In genomic region chr1:158154501-158154900, GRCh38 we compare ENCODE assay signal across 19 cellular contexts. TPM values are rescaled to one million over a fixed set of nuclear protein-coding genes. Genes with fewer than 3 reads are reported as not detected.
"Had no signal": no experiment of that assay in that cellular context is flagged by ENCODE, and none has a peak within 500 bp of the region (broad histone marks: within the 10 kb centered on the region; RNA-seq: fewer than 3 reads in every experiment).

No MANE protein-coding gene starts in this region.

- ATAC-seq: activated T-cell treated with anti-CD3 and anti-CD28 coated beads, Interleukin-2, amount 50 U/mL, for 4 hours; left ventricle myocardium superior; upper lobe of right lung had no signal

- H3K27ac Mint-ChIP-seq: activated naive CD4-positive, alpha-beta T cell treated with anti-CD3 and anti-CD28 coated beads for 36 hours had no signal

- H3K36me3 ChIP-seq: brain microvascular endothelial cell, colonic mucosa, upper lobe of right lung had no signal

- H3K4me3 Mint-ChIP-seq: activated naive CD4-positive, alpha-beta T cell treated with anti-CD3 and anti-CD28 coated beads for 36 hours; activated T-cell treated with anti-CD3 and anti-CD28 coated beads, Interleukin-2, amount 50 U/mL, for 4 hours; central memory CD8-positive, alpha-beta T cell had no signal

- DNase-seq: activated CD4-positive, alpha-beta T cell treated with anti-CD3 and anti-CD28 coated beads, Interleukin-2, amount 50 U/mL, for 1 hour; activated CD4-positive, CD25-positive, alpha-beta regulatory T cell treated with anti-CD3 and anti-CD28 coated beads, Interleukin-2, amount 50 U/mL, for 72 hours; activated CD8-positive, alpha-beta memory T cell treated with anti-CD3 and anti-CD28 coated beads, Interleukin-2, amount 50 U/mL, for 4 hours; activated naive CD4-positive, alpha-beta T cell treated with anti-CD3 and anti-CD28 coated beads for 36 hours; activated T-cell treated with anti-CD3 and anti-CD28 coated beads, Interleukin-2, amount 50 U/mL, for 4 hours; anterior cingulate cortex; brain microvascular endothelial cell; colonic mucosa; foreskin melanocyte; glutamatergic neuron; hypothalamus; left ventricle myocardium superior; occipital lobe; posterior cingulate gyrus; stimulated activated naive CD4-positive, alpha-beta T cell; upper lobe of right lung had no signal

- H3K27me3 ChIP-seq: brain microvascular endothelial cell, colonic mucosa had no signal

- H3K4me3 ChIP-seq: colonic mucosa, upper lobe of right lung had no signal

- H3K9me3 ChIP-seq: colonic mucosa, upper lobe of right lung had no signal

- H3K27ac ChIP-seq: brain microvascular endothelial cell, colonic mucosa, upper lobe of right lung had no signal

RNA-seq across cellular contexts. Expression of gene CD1D, which starts 26.2 kb away (rescaled TPM):
- total RNA-seq: activated naive CD4-positive, alpha-beta T cell treated with anti-CD3 and anti-CD28 coated beads for 36 hours; activated T-cell treated with anti-CD3 and anti-CD28 coated beads, Interleukin-2, amount 50 U/mL, for 4 hours; T-helper 1 cell treated with Interleukin-12 subunit alpha and Interleukin-12 subunit beta and Interleukin-4 antibody, amounts not matched to agents 30 ng/mL and 1 ng/mL, for 36 hours had no signal
- polyA plus RNA-seq: fibroblast of lung had no signal
